34 cellular contexts compared by ENCODE assay signal in genomic region chr18:1229634-1230033, GRCh38.
DNase-seq lines count a peak whose midpoint lies in the region; ATAC-seq, FAIRE-seq and TF ChIP-seq lines count a peak whose summit lies in the region.
"Had no signal": no experiment of that assay in that cellular context is flagged by ENCODE, and none has a peak within 500 bp of the region (broad histone marks: within the 10 kb centered on the region; RNA-seq: fewer than 3 reads in every experiment).

No MANE protein-coding gene starts in this region.

- POLR2A ChIA-PET in WTC11 (lab: Charles Lee), result no interaction called here
- POLR2A ChIA-PET in K562 (lab: Yijun Ruan, JAX), result interaction anchor here (1.3 kb wide), 1 partner anchor 9 kb away, joined by 4 read pairs; no protein-coding TSS in a partner anchor

- no TSS peak for BruUV-seq in K562 (replicated peaks; lab: Mats Ljungman, UMichigan)

- no peak for DNase-seq in WTC11 (ENCODE audit: low spot score)
- DNase-seq in K562 (ENCODE audit: extremely low read depth in 1 of 4, low spot score in 3 of 4), result no peak
- DNase-seq in natural killer cell treated with Interleukin-12 subunit alpha and Interleukin-12 subunit beta and Interleukin-15 and Interleukin-18, amount 100 ng/mL, for 72 hours (ENCODE audit: low spot score), result no peak
- DNase-seq in SHP77 treated with DMSO at 0.1 percent for 48 hours (lab: John Stamatoyannopoulos, UW), result no peak
- DNase-seq: 8988T; ACHN; AML-193; BE2C; C1 segment of cervical spinal cord; Caco-2; Calu3; CD4-positive, alpha-beta memory T cell; CD4-positive, alpha-beta T cell; CD4-positive, CD25-positive, alpha-beta regulatory T cell; CD8-positive, alpha-beta memory T cell; CD8-positive, alpha-beta T cell; COR-L47; DMS 273 treated with DMSO at 0.1 percent for 48 hours; DMS153; DMS53; DMS79; DMS79 treated with DMSO at 0.1 percent for 48 hours; DND-41; EL had no signal

- intact Hi-C loops in K562 (cut with micrococcal nuclease), result no loop called here

- H3K4me1 ChIP-seq in K562 (replicated peaks in 1 of 2; ENCODE audit: control insufficient read depth in 2 of 2, insufficient read depth in 2 of 2, low read length in 2 of 2), result no peaks in the 10 kb centered on the region
- H3K4me1 ChIP-seq: A549; BE2C; BLaER1; BLaER1 treated with 17β-estradiol and CSF1 and Interleukin-3, amounts not matched to agents 10 nM and 100 nM; Caco-2 had no signal

- TF ChIP-seq CTCF in WTC11 (IDR thresholded peaks at IDR 0.05), result no peak
- TF ChIP-seq CTCF in K562 (IDR thresholded peaks at IDR 0.05 in 2 of 3, conservative IDR thresholded peaks at IDR 0.05 in 1 of 3; ENCODE audit: insufficient read depth in 2 of 3, low read depth in 1 of 3, low read length in 3 of 3), result no peak

- H2AFZ ChIP-seq in K562 (ENCODE audit: low read depth, low read length), result no peak overlapping the region

- H3K9me1 ChIP-seq in K562 (ENCODE audit: control insufficient read depth, insufficient read depth, low read length), result no peaks in the 10 kb centered on the region

- FAIRE-seq in K562 (lab: Jason Lieb, UNC), result no peak
- FAIRE-seq in endometrium (lab: Jason Lieb, UNC), result peak; percentile 4
- FAIRE-seq: A204.1, A549 had no signal

- H3K9ac ChIP-seq in K562 (ENCODE audit: insufficient read depth in 1 of 2, low read depth in 2 of 2, low read length in 2 of 2), result no peak overlapping the region
- H3K9ac ChIP-seq: BLaER1; BLaER1 treated with 17β-estradiol and CSF1 and Interleukin-3, amounts not matched to agents 10 nM and 100 nM had no signal

- no peaks in the 10 kb centered on the region for H3K4me1 Mint-ChIP-seq in WTC11
- H3K4me1 Mint-ChIP-seq in natural killer cell treated with Interleukin-12 subunit alpha and Interleukin-12 subunit beta and Interleukin-15 and Interleukin-18, amount 100 ng/mL, for 72 hours (ENCODE audit: low read depth in 2 of 2), result no peaks in the 10 kb centered on the region
- H3K4me1 Mint-ChIP-seq: B cell; CD14-positive monocyte; CD4-positive, alpha-beta memory T cell; CD4-positive, CD25-positive, alpha-beta regulatory T cell; CD8-positive, alpha-beta memory T cell had no signal

- H3K9me3 Mint-ChIP-seq in WTC11, result peaks cover 48% of the 10 kb centered on the region
- peaks cover 16% of the 10 kb centered on the region for H3K9me3 Mint-ChIP-seq in natural killer cell treated with Interleukin-12 subunit alpha and Interleukin-12 subunit beta and Interleukin-15 and Interleukin-18, amount 100 ng/mL, for 72 hours

- no peak overlapping the region for H3K4me2 ChIP-seq in K562 (ENCODE audit: insufficient read depth, low read length)
- H3K4me2 ChIP-seq: A549; BLaER1; BLaER1 treated with 17β-estradiol and CSF1 and Interleukin-3, amounts not matched to agents 10 nM and 100 nM had no signal

- no peak for TF ChIP-seq EP300 in K562 (IDR thresholded peaks at IDR 0.05; ENCODE audit: low read length)

- TF ChIP-seq POLR2A in K562 (conservative IDR thresholded peaks at IDR 0.05), result no peak

- H3K79me2 ChIP-seq in K562 (ENCODE audit: control insufficient read depth, insufficient read depth, low read length), result no peaks in the 10 kb centered on the region

- H3K9me3 ChIP-seq in K562 (replicated peaks; ENCODE audit: control insufficient read depth, insufficient read depth, low read depth, low read length), result peaks cover 4% of the 10 kb centered on the region; the same call in 1 of the 2 replicates
- H3K9me3 ChIP-seq: A549, BE2C, Caco-2 had no signal

- in situ Hi-C loops in K562 (cut with MboI), result no loop called here

- ATAC-seq in WTC11 (no peak), K562 (no peak), HG03457 (IDR thresholded peaks at IDR 0.05; ENCODE audit: unreplicated experiment) (no peak)
- no peak for ATAC-seq in natural killer cell treated with Interleukin-12 subunit alpha and Interleukin-12 subunit beta and Interleukin-15 and Interleukin-18, amount 100 ng/mL, for 72 hours
- ATAC-seq: A549; CD8-positive, alpha-beta T cell had no signal

- H3K27me3 Mint-ChIP-seq in WTC11 (ENCODE audit: low read depth), result no peaks in the 10 kb centered on the region
- H3K27me3 Mint-ChIP-seq in natural killer cell treated with Interleukin-12 subunit alpha and Interleukin-12 subunit beta and Interleukin-15 and Interleukin-18, amount 100 ng/mL, for 72 hours, result no peaks in the 10 kb centered on the region
- H3K27me3 Mint-ChIP-seq: B cell; CD4-positive, alpha-beta memory T cell; CD4-positive, alpha-beta T cell; CD4-positive, CD25-positive, alpha-beta regulatory T cell; CD8-positive, alpha-beta memory T cell had no signal

- peaks cover 36% of the 10 kb centered on the region for H3K36me3 Mint-ChIP-seq in WTC11
- H3K36me3 Mint-ChIP-seq in natural killer cell treated with Interleukin-12 subunit alpha and Interleukin-12 subunit beta and Interleukin-15 and Interleukin-18, amount 100 ng/mL, for 72 hours, result peaks cover 11% of the 10 kb centered on the region
- H3K36me3 Mint-ChIP-seq: CD14-positive monocyte; CD4-positive, alpha-beta memory T cell; CD4-positive, CD25-positive, alpha-beta regulatory T cell; CD8-positive, alpha-beta memory T cell; CD8-positive, alpha-beta T cell had no signal

- H3K4me3 Mint-ChIP-seq in WTC11, result no peak overlapping the region
- no peak overlapping the region for H3K4me3 Mint-ChIP-seq in natural killer cell treated with Interleukin-12 subunit alpha and Interleukin-12 subunit beta and Interleukin-15 and Interleukin-18, amount 100 ng/mL, for 72 hours
- H3K4me3 Mint-ChIP-seq: B cell; CD14-positive monocyte; CD4-positive, alpha-beta memory T cell; CD4-positive, alpha-beta T cell; CD4-positive, CD25-positive, alpha-beta regulatory T cell; CD8-positive, alpha-beta memory T cell; CD8-positive, alpha-beta T cell had no signal

- no peak for TF ChIP-seq RAD21 in K562 (CRISPR knock-in tag; conservative IDR thresholded peaks at IDR 0.05 in 1 of 2, IDR thresholded peaks at IDR 0.05 in 1 of 2)

- H3K27ac ChIP-seq in K562 (ENCODE audit: extremely low read depth, low read depth, low read length), result no peak overlapping the region
- H3K27ac ChIP-seq: 22Rv1; A549; BLaER1; BLaER1 treated with 17β-estradiol and CSF1 and Interleukin-3, amounts not matched to agents 10 nM and 100 nM; C4-2B had no signal

- CTCF ChIA-PET in WTC11 (lab: Charles Lee), result no interaction called here
- CTCF ChIA-PET in K562 (lab: Yijun Ruan, JAX; ENCODE audit: low intra/inter-chr PET ratio), result no interaction called here

- WGBS in K562 (ENCODE audit: insufficient coverage, low coverage, missing lambda C conversion rate), result 2% methylated on average over 2 of the region's 2 CpGs

- no peaks in the 10 kb centered on the region for H4K20me1 ChIP-seq in K562 (replicated peaks; ENCODE audit: control insufficient read depth, insufficient read depth, low read length)
- H4K20me1 ChIP-seq: BLaER1; BLaER1 treated with 17β-estradiol and CSF1 and Interleukin-3, amounts not matched to agents 10 nM and 100 nM had no signal

- H3K36me3 ChIP-seq in K562 (ENCODE audit: control insufficient read depth, insufficient read depth, low read length), result no peaks in the 10 kb centered on the region
- H3K36me3 ChIP-seq: BE2C; BLaER1; BLaER1 treated with 17β-estradiol and CSF1 and Interleukin-3, amounts not matched to agents 10 nM and 100 nM had no signal

- H3K27ac Mint-ChIP-seq in WTC11, result no peak overlapping the region
- H3K27ac Mint-ChIP-seq in natural killer cell treated with Interleukin-12 subunit alpha and Interleukin-12 subunit beta and Interleukin-15 and Interleukin-18, amount 100 ng/mL, for 72 hours, result no peak overlapping the region
- H3K27ac Mint-ChIP-seq: B cell; CD4-positive, alpha-beta memory T cell; CD4-positive, alpha-beta T cell; CD4-positive, CD25-positive, alpha-beta regulatory T cell; CD8-positive, alpha-beta memory T cell; CD8-positive, alpha-beta T cell had no signal

- no peaks in the 10 kb centered on the region for H3K27me3 ChIP-seq in K562 (ENCODE audit: control insufficient read depth in 2 of 2, insufficient read depth in 2 of 2, low read length in 2 of 2)
- H3K27me3 ChIP-seq: BE2C; BLaER1; BLaER1 treated with 17β-estradiol and CSF1 and Interleukin-3, amounts not matched to agents 10 nM and 100 nM had no signal

- H3K4me3 ChIP-seq in K562, result no peak overlapping the region
- H3K4me3 ChIP-seq: A549; BLaER1; BLaER1 treated with 17β-estradiol and CSF1 and Interleukin-3, amounts not matched to agents 10 nM and 100 nM had no signal

TF ChIP-seq in WTC11, 78 proteins besides CTCF, POLR2A, EP300 and RAD21:
- TF ChIP-seq HMGA2 (CRISPR knock-in tag; IDR thresholded peaks at IDR 0.05), result peak; percentile 18; the same call in 1 of the 2 replicates
- TF ChIP-seq ZNF317 (CRISPR knock-in tag; IDR thresholded peaks at IDR 0.05; ENCODE audit: borderline replicate concordance, low read depth), result no peak
TF ChIP-seq in WTC11: peak in this region for 1.

TF ChIP-seq in K562, 482 proteins besides CTCF, POLR2A, EP300 and RAD21:
- TF ChIP-seq FOXA1 (IDR thresholded peaks at IDR 0.05; ENCODE audit: borderline replicate concordance) (no peak), CEBPB (tag; IDR thresholded peaks at IDR 0.05) (no peak), ZNF316 (IDR thresholded peaks at IDR 0.05) (no peak), DACH1 (IDR thresholded peaks at IDR 0.05; ENCODE audit: partially characterized antibody) (peak; percentile 93)
